Comparison of ENCODE assay signal across 8 cellular contexts in the genomic region with DNA sequence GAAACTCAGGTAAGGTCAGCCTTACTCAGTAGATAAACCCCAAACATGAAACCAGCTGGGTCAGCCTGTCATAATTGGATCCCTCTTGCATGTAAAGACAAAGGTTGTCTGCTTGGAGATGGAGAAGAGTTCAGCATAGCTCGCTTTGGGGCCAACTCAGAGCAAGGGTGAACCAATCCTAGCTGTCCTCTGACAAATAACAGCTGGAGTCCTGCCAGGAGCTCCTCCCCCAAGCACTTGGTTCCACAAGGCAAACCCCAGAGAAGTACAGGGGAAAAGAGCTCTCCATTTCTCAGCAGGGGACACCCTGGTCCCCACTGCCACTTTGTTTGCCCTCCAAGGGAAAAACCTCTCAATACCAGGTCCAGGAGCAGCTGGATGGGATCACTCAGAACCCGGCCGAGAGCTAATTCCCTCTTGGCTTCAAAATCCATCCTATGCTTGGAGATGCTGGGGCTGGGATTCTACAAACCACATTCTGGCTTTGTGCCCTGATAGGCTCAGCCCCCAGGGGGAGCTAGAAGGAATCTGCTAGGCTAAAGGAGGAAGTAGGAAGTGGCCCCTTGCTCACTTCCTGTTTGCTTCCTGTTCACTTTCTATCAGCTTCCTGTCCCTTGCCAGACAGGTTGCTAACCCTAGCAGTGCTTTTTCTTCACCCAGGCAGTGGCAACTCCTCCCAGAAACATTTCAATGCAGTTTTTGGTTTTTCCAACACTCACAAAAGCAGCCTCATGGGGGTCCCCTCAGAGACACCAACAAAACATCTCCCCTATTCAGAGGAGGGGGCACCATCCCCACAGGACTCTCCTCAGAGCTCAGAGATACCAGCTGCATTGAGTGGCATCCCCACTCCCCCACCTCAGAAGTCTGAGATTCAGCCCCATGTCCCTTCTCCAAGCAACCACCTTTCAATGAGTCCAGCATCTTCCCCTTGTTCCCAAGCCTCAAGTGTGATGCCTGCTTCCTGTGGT. TPM values are rescaled to one million over a fixed set of nuclear protein-coding genes. Genes with fewer than 3 reads are reported as not detected.
DNase-seq lines count a peak whose midpoint lies in the region; ATAC-seq and TF ChIP-seq lines count a peak whose summit lies in the region.

No MANE protein-coding gene starts in this region.

- H3K27ac Mint-ChIP-seq in WTC11 (no peak overlapping the region), natural killer cell (peak overlapping the region; percentile 73 to 75)

- peak; percentile 28; the same call in 1 of the 2 replicates for TF ChIP-seq CTCF in WTC11 (IDR thresholded peaks at IDR 0.05)
- peak; percentile 32 for TF ChIP-seq CTCF in fibroblast of mammary gland (conservative IDR thresholded peaks at IDR 0.05; ENCODE audit: control insufficient read depth, insufficient read depth, low read depth, low read length)
- TF ChIP-seq CTCF in natural killer cell (IDR thresholded peaks at IDR 0.05) = no peak
- no peak for TF ChIP-seq CTCF in RWPE1 (conservative IDR thresholded peaks at IDR 0.05; ENCODE audit: low read depth)

- DNase-seq in EL = peak; percentile 56
- DNase-seq in MG63 = peak; percentile 62
- DNase-seq in WTC11 (ENCODE audit: low spot score) = peak; percentile 59
- DNase-seq in fibroblast of mammary gland (ENCODE audit: low read depth) = peak; percentile 85
- no peak for DNase-seq in natural killer cell
- DNase-seq in SK-N-DZ (ENCODE audit: low spot score) = no peak
- no peak for DNase-seq in RWPE1 (ENCODE audit: low spot score)

- POLR2A ChIA-PET in WTC11 (lab: Charles Lee) (no interaction called here), RWPE1 (lab: Yijun Ruan, JAX; ENCODE audit: low non-redundant PET) (no interaction called here)

- H3K27me3 Mint-ChIP-seq in WTC11 (ENCODE audit: low read depth) = no peaks in the 10 kb centered on the region
- no peaks in the 10 kb centered on the region for H3K27me3 Mint-ChIP-seq in natural killer cell (ENCODE audit: low read depth in 2 of 2)

- intact Hi-C loops in natural killer cell (cut with micrococcal nuclease) = no loop called here

- H3K9me3 ChIP-seq in MG63 = no peaks in the 10 kb centered on the region

- CTCF ChIA-PET in WTC11 (lab: Charles Lee) = interaction anchor here (0.6 to 3.5 kb wide), 21 partner anchors 9 to 203 kb away, joined by 3 to 29 read pairs (median 3); no protein-coding TSS in a partner anchor
- CTCF ChIA-PET in RWPE1 (lab: Yijun Ruan, JAX) = no interaction called here

- no peaks in the 10 kb centered on the region for H3K27me3 ChIP-seq in MG63

- no peaks in the 10 kb centered on the region for H3K36me3 ChIP-seq in MG63

- no peak overlapping the region for H3K4me3 Mint-ChIP-seq in WTC11
- H3K4me3 Mint-ChIP-seq in natural killer cell = peak overlapping the region; percentile 35

- H3K9me3 Mint-ChIP-seq in WTC11 (peaks cover 12% of the 10 kb centered on the region), natural killer cell (peaks cover 0 to 3% of the 10 kb centered on the region in 2 donors)

- H3K36me3 Mint-ChIP-seq in WTC11 = peaks cover 32% of the 10 kb centered on the region
- peaks cover 8% of the 10 kb centered on the region for H3K36me3 Mint-ChIP-seq in natural killer cell

- H3K4me1 Mint-ChIP-seq in WTC11 (peaks cover 6% of the 10 kb centered on the region; the same call in 1 of the 2 replicates), natural killer cell (peaks cover 7 to 16% of the 10 kb centered on the region in 2 donors)

- H3K4me3 ChIP-seq in MG63 (no peak overlapping the region), fibroblast of mammary gland (ENCODE audit: control insufficient read depth, low read depth, low read length) (no peak overlapping the region)

- H3K27ac ChIP-seq in RWPE1 = no peak overlapping the region

- peak; percentile 77 for ATAC-seq in WTC11
- ATAC-seq in natural killer cell = peak in 2 of 3 donors; percentile 49 to 67
- ATAC-seq in HG03097 (IDR thresholded peaks at IDR 0.05; ENCODE audit: low FRiP score, unreplicated experiment) = no peak

TF ChIP-seq in WTC11, 78 proteins besides CTCF, POLR2A, EP300 and RAD21:
- TF ChIP-seq ZNF671 (CRISPR knock-in tag; IDR thresholded peaks at IDR 0.05) (no peak), ETV6 (CRISPR knock-in tag; IDR thresholded peaks at IDR 0.05) (peak; percentile 99)
- TF ChIP-seq, protein P1, sequence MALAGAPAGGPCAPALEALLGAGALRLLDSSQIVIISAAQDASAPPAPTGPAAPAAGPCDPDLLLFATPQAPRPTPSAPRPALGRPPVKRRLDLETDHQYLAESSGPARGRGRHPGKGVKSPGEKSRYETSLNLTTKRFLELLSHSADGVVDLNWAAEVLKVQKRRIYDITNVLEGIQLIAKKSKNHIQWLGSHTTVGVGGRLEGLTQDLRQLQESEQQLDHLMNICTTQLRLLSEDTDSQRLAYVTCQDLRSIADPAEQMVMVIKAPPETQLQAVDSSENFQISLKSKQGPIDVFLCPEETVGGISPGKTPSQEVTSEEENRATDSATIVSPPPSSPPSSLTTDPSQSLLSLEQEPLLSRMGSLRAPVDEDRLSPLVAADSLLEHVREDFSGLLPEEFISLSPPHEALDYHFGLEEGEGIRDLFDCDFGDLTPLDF (CRISPR knock-in tag; IDR thresholded peaks at IDR 0.05) = no peak

RNA-seq across cellular contexts. Expression of a gene that starts 30.7 kb away (rescaled TPM):
- 2.9 TPM in 1 of 2 replicates, not detected in the other for total RNA-seq in MG63 (2014; rRNA removed; shearing (Covaris generic); ENCODE audit: low replicate concordance)
- total RNA-seq in WTC11 (2021) (4.9 to 8.3 TPM (median 6.5 TPM) in 3 replicates), natural killer cell (10 to 100 TPM in 2 of 3 donors, 1 to 10 TPM in 1; 5.5 to 14.0 (median 11.8) TPM)
- 0.61 TPM in 1 of 2 replicates, not detected in the other for polyA plus RNA-seq in SK-N-DZ (2014; cell fraction: cytosol; rRNA removed)
- polyA plus RNA-seq in SK-N-DZ (2014; cell fraction: nucleus; rRNA removed) = 3.2 and 6.0 TPM in 2 replicates

Comparison
In these comparisons a context has a peak if more than half of its experiments do, and no peak if none do; other contexts are left out.
1. DNase-seq: peak in EL (single experiment), MG63 (single experiment), WTC11 (single experiment) and fibroblast of mammary gland (single experiment); none in natural killer cell (single experiment), SK-N-DZ (single experiment) and RWPE1 (single experiment).
2. CTCF ChIP-seq: peak in WTC11 (single experiment) and fibroblast of mammary gland (single experiment); none in natural killer cell (single experiment) and RWPE1 (single experiment).